Comparison of ENCODE assay signal across 1 cellular context in the genomic region with DNA sequence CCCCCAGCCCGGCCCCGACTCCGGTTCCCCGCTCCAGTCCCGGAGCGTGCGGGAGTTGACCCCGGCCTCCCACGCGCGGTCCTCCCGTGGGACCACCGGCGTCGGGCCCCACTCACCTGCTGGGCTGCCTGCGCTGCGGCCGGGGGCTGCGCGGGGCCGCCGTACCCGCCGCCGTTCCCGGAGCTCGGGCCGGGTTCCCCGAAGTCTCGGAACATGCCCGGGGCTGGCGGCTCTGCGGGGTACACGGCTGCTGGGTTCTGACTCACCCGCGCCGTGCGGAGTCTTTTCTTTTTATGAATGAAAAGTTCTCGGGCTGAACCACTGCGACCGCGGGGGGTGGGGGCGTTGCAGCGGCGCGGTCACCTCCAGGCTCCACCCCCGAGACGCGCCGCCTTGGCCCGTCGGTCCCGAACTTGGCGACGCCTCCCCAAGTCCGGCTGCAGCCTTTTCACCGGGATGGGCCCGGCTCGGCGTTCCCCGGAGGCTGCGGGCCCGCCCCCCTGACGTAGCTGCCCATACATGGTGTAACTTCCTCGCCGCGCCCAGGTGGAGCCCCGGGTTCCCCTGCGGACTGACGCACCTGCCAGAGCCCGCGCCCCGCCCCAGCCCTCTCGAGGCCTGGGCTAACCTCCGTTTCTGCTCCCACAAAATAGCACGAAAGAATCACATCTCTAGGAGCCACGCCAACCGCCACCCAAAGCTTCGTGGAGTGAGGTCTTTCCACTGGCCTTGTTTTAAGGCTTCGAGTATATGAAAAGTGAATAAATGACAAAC.
TF ChIP-seq lines count a peak whose summit lies in the region.

TSS of gene FOSL1 (minus strand) at position 264 of the 774 bp plus-strand sequence. CDS start at position 215, 49 bp downstream.

TF ChIP-seq in HepG2, 621 proteins besides CTCF, POLR2A, EP300 and RAD21 (continued from another document and continues in another):
- no peak for TF ChIP-seq ZNF362 (CRISPR knock-in tag; IDR thresholded peaks at IDR 0.05; ENCODE audit: borderline replicate concordance)
- no peak for TF ChIP-seq ZNF75D (CRISPR knock-in tag; IDR thresholded peaks at IDR 0.05; ENCODE audit: borderline replicate concordance)
- TF ChIP-seq NFKB2 (CRISPR knock-in tag; IDR thresholded peaks at IDR 0.05; ENCODE audit: borderline replicate concordance): no peak
- no peak for TF ChIP-seq ZNF329 (CRISPR knock-in tag; IDR thresholded peaks at IDR 0.05; ENCODE audit: low read depth)
- no peak for TF ChIP-seq ZKSCAN5 (CRISPR knock-in tag; IDR thresholded peaks at IDR 0.05)
- no peak for TF ChIP-seq ZNF614 (CRISPR knock-in tag; IDR thresholded peaks at IDR 0.05; ENCODE audit: borderline replicate concordance)
- TF ChIP-seq MED1 (CRISPR knock-in tag; IDR thresholded peaks at IDR 0.05): peak; percentile 28; the same call in 1 of the 2 replicates
- TF ChIP-seq FOXO1 (CRISPR knock-in tag; IDR thresholded peaks at IDR 0.05): no peak
- TF ChIP-seq MXD1 (CRISPR knock-in tag; IDR thresholded peaks at IDR 0.05): no peak
- TF ChIP-seq TBX2 (CRISPR knock-in tag; IDR thresholded peaks at IDR 0.05; ENCODE audit: borderline replicate concordance): peak; percentile 60; the same call in 1 of the 2 replicates
- TF ChIP-seq CAMTA2 (CRISPR knock-in tag; IDR thresholded peaks at IDR 0.05; ENCODE audit: borderline replicate concordance): peak; percentile 10; the same call in 1 of the 2 replicates
- TF ChIP-seq KAT8 (CRISPR knock-in tag; IDR thresholded peaks at IDR 0.05): no peak
- no peak for TF ChIP-seq ETV6 (CRISPR knock-in tag; conservative IDR thresholded peaks at IDR 0.05)
- no peak for TF ChIP-seq EZH2 (conservative IDR thresholded peaks at IDR 0.05; ENCODE audit: low read depth, low read length)
- no peak for TF ChIP-seq GTF2F1 (IDR thresholded peaks at IDR 0.05; ENCODE audit: low read length)
- TF ChIP-seq ZNF710 (CRISPR knock-in tag; IDR thresholded peaks at IDR 0.05; ENCODE audit: borderline replicate concordance): no peak
- TF ChIP-seq, protein P1, sequence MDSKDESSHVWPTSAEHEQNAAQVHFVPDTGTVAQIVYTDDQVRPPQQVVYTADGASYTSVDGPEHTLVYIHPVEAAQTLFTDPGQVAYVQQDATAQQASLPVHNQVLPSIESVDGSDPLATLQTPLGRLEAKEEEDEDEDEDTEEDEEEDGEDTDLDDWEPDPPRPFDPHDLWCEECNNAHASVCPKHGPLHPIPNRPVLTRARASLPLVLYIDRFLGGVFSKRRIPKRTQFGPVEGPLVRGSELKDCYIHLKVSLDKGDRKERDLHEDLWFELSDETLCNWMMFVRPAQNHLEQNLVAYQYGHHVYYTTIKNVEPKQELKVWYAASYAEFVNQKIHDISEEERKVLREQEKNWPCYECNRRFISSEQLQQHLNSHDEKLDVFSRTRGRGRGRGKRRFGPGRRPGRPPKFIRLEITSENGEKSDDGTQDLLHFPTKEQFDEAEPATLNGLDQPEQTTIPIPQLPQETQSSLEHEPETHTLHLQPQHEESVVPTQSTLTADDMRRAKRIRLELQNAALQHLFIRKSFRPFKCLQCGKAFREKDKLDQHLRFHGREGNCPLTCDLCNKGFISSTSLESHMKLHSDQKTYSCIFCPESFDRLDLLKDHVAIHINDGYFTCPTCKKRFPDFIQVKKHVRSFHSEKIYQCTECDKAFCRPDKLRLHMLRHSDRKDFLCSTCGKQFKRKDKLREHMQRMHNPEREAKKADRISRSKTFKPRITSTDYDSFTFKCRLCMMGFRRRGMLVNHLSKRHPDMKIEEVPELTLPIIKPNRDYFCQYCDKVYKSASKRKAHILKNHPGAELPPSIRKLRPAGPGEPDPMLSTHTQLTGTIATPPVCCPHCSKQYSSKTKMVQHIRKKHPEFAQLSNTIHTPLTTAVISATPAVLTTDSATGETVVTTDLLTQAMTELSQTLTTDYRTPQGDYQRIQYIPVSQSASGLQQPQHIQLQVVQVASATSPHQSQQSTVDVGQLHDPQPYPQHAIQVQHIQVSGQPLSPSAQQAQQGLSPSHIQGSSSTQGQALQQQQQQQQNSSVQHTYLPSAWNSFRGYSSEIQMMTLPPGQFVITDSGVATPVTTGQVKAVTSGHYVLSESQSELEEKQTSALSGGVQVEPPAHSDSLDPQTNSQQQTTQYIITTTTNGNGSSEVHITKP (CRISPR knock-in tag; IDR thresholded peaks at IDR 0.05; ENCODE audit: low read depth): peak; percentile 98
- no peak for TF ChIP-seq CHCHD3 (CRISPR knock-in tag; IDR thresholded peaks at IDR 0.05)
- TF ChIP-seq MIXL1 (CRISPR knock-in tag; IDR thresholded peaks at IDR 0.05): no peak
- TF ChIP-seq, protein P2, sequence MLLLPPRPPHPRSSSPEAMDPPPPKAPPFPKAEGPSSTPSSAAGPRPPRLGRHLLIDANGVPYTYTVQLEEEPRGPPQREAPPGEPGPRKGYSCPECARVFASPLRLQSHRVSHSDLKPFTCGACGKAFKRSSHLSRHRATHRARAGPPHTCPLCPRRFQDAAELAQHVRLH (CRISPR knock-in tag; IDR thresholded peaks at IDR 0.05; ENCODE audit: borderline replicate concordance, low read depth): 0 out of 2 replicates have a peak, but pooled peaks have one; percentile 43
- no peak for TF ChIP-seq ZNF10 (CRISPR knock-in tag; IDR thresholded peaks at IDR 0.05; ENCODE audit: borderline replicate concordance, low read depth)
- TF ChIP-seq GPN1 (CRISPR knock-in tag; IDR thresholded peaks at IDR 0.05; ENCODE audit: borderline replicate concordance): no peak
- TF ChIP-seq MIER3 (CRISPR knock-in tag; IDR thresholded peaks at IDR 0.05; ENCODE audit: borderline replicate concordance): no peak
- TF ChIP-seq SKI (IDR thresholded peaks at IDR 0.05; ENCODE audit: partially characterized antibody): peak; percentile 66
- TF ChIP-seq, protein P3, sequence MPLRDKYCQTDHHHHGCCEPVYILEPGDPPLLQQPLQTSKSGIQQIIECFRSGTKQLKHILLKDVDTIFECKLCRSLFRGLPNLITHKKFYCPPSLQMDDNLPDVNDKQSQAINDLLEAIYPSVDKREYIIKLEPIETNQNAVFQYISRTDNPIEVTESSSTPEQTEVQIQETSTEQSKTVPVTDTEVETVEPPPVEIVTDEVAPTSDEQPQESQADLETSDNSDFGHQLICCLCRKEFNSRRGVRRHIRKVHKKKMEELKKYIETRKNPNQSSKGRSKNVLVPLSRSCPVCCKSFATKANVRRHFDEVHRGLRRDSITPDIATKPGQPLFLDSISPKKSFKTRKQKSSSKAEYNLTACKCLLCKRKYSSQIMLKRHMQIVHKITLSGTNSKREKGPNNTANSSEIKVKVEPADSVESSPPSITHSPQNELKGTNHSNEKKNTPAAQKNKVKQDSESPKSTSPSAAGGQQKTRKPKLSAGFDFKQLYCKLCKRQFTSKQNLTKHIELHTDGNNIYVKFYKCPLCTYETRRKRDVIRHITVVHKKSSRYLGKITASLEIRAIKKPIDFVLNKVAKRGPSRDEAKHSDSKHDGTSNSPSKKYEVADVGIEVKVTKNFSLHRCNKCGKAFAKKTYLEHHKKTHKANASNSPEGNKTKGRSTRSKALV (CRISPR knock-in tag; IDR thresholded peaks at IDR 0.05): no peak
- no peak for TF ChIP-seq HHEX (CRISPR knock-in tag; IDR thresholded peaks at IDR 0.05)
- no peak for TF ChIP-seq HMGA1 (CRISPR knock-in tag; conservative IDR thresholded peaks at IDR 0.05)
- peak; percentile 65; the same call in 1 of the 2 replicates for TF ChIP-seq MXD4 (CRISPR knock-in tag; IDR thresholded peaks at IDR 0.05)
- TF ChIP-seq, protein P4, sequence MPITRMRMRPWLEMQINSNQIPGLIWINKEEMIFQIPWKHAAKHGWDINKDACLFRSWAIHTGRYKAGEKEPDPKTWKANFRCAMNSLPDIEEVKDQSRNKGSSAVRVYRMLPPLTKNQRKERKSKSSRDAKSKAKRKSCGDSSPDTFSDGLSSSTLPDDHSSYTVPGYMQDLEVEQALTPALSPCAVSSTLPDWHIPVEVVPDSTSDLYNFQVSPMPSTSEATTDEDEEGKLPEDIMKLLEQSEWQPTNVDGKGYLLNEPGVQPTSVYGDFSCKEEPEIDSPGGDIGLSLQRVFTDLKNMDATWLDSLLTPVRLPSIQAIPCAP (CRISPR knock-in tag; IDR thresholded peaks at IDR 0.05; ENCODE audit: low read depth): no peak
- no peak for TF ChIP-seq ZFP36L1 (CRISPR knock-in tag; IDR thresholded peaks at IDR 0.05)
- TF ChIP-seq, protein P5, sequence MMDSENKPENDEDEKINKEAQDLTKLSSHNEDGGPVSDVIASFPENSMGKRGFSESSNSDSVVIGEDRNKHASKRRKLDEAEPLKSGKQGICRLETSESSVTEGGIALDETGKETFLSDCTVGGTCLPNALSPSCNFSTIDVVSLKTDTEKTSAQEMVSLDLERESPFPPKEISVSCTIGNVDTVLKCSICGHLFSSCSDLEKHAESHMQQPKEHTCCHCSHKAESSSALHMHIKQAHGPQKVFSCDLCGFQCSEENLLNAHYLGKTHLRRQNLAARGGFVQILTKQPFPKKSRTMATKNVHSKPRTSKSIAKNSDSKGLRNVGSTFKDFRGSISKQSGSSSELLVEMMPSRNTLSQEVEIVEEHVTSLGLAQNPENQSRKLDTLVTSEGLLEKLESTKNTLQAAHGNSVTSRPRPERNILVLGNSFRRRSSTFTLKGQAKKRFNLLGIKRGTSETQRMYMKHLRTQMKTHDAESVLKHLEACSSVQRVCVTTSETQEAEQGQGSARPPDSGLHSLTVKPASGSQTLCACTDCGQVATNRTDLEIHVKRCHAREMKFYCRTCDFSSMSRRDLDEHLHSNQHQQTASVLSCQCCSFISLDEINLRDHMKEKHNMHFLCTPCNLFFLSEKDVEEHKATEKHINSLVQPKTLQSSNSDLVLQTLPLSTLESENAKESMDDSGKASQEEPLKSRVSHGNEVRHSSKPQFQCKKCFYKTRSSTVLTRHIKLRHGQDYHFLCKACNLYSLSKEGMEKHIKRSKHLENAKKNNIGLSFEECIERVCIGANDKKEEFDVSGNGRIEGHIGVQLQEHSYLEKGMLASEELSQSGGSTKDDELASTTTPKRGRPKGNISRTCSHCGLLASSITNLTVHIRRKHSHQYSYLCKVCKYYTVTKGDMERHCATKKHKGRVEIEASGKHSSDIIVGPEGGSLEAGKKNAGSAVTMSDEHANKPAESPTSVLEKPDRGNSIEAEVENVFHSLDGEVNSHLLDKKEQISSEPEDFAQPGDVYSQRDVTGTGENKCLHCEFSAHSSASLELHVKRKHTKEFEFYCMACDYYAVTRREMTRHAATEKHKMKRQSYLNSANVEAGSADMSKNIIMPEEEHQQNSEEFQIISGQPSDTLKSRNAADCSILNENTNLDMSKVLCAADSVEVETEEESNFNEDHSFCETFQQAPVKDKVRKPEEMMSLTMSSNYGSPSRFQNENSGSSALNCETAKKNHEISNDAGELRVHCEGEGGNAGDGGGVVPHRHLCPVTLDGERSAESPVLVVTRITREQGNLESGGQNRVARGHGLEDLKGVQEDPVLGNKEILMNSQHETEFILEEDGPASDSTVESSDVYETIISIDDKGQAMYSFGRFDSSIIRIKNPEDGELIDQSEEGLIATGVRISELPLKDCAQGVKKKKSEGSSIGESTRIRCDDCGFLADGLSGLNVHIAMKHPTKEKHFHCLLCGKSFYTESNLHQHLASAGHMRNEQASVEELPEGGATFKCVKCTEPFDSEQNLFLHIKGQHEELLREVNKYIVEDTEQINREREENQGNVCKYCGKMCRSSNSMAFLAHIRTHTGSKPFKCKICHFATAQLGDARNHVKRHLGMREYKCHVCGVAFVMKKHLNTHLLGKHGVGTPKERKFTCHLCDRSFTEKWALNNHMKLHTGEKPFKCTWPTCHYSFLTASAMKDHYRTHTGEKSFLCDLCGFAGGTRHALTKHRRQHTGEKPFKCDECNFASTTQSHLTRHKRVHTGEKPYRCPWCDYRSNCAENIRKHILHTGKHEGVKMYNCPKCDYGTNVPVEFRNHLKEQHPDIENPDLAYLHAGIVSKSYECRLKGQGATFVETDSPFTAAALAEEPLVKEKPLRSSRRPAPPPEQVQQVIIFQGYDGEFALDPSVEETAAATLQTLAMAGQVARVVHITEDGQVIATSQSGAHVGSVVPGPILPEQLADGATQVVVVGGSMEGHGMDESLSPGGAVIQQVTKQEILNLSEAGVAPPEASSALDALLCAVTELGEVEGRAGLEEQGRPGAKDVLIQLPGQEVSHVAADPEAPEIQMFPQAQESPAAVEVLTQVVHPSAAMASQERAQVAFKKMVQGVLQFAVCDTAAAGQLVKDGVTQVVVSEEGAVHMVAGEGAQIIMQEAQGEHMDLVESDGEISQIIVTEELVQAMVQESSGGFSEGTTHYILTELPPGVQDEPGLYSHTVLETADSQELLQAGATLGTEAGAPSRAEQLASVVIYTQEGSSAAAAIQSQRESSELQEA (CRISPR knock-in tag; IDR thresholded peaks at IDR 0.05; ENCODE audit: not compliant biosample characterization): no peak
- no peak for TF ChIP-seq SSRP1 (CRISPR knock-in tag; IDR thresholded peaks at IDR 0.05)
